ENCODE assay signal across 8 cellular contexts in genomic region chrX:54639018-54639345, GRCh38.
DNase-seq lines count a peak whose midpoint lies in the region; ATAC-seq and TF ChIP-seq lines count a peak whose summit lies in the region.

No MANE protein-coding gene starts in this region.

- H3K36me3 ChIP-seq in CD8-positive, alpha-beta T cell (ENCODE audit: insufficient read depth, low read length), result no peaks in the 10 kb centered on the region
- H3K36me3 ChIP-seq in OCI-LY7 (ENCODE audit: insufficient read depth, low read length) (no peaks in the 10 kb centered on the region), neutrophil (no peaks in the 10 kb centered on the region)
- H3K36me3 ChIP-seq in effector memory CD4-positive, alpha-beta T cell (ENCODE audit: control insufficient read depth, insufficient read depth, low read length), result no peaks in the 10 kb centered on the region

- POLR2A ChIA-PET in CD8-positive, alpha-beta T cell (lab: Charles Lee), result interaction anchor here (0.8 to 1.8 kb wide), 9 partner anchors 9 to 850 kb away, joined by 3 to 13 read pairs (median 6); partner anchors contain the start of genes APEX2, FAM120C, GNL3L and PHF8
- POLR2A ChIA-PET in OCI-LY7 (lab: Charles Lee), result interaction anchor here (0.7 kb wide), 1 partner anchor 594 kb away, joined by 3 read pairs; the partner anchor contains the start of gene PHF8

- CTCF ChIA-PET in CD8-positive, alpha-beta T cell (lab: Charles Lee), result interaction anchor here (0.8 to 1.2 kb wide), 3 partner anchors 145 to 418 kb away, joined by 3 to 4 read pairs (median 3); no protein-coding TSS in a partner anchor
- CTCF ChIA-PET in OCI-LY7 (lab: Charles Lee; ENCODE audit: unreplicated experiment), result interaction anchor here (0.6 kb wide), 1 partner anchor 522 kb away, joined by 3 read pairs; no protein-coding TSS in a partner anchor

- TF ChIP-seq CTCF in CD8-positive, alpha-beta T cell (IDR thresholded peaks at IDR 0.05), result no peak
- no peak for TF ChIP-seq CTCF in OCI-LY7 (conservative IDR thresholded peaks at IDR 0.05; ENCODE audit: low read length)
- TF ChIP-seq CTCF in neutrophil (IDR thresholded peaks at IDR 0.05), result no peak

- H2AFZ ChIP-seq in OCI-LY7 (ENCODE audit: low read length), result peak overlapping the region; percentile 76; the same call in 1 of the 2 replicates

- no peaks in the 10 kb centered on the region for H3K27me3 ChIP-seq in CD8-positive, alpha-beta T cell (ENCODE audit: insufficient read depth, low read length)
- H3K27me3 ChIP-seq in effector memory CD4-positive, alpha-beta T cell (replicated peaks; ENCODE audit: control insufficient read depth, insufficient read depth, low read length, poor library complexity, severe bottlenecking), result no peaks in the 10 kb centered on the region
- H3K27me3 ChIP-seq in neutrophil, result no peaks in the 10 kb centered on the region

- no TSS peak for BruUV-seq in OCI-LY7 (replicated peaks; lab: Mats Ljungman, UMichigan)

- H3K4me1 Mint-ChIP-seq in CD8-positive, alpha-beta T cell (ENCODE audit: low read depth), result peaks cover 9% of the 10 kb centered on the region

- H4K20me1 ChIP-seq in OCI-LY7 (ENCODE audit: insufficient read depth, low read length), result no peaks in the 10 kb centered on the region

- H3K27me3 Mint-ChIP-seq in CD8-positive, alpha-beta T cell (ENCODE audit: low read depth), result no peaks in the 10 kb centered on the region

- no peak for DNase-seq in CD8-positive, alpha-beta T cell
- DNase-seq in OCI-LY7 (ENCODE audit: low spot score), result no peak
- no peak for DNase-seq in effector memory CD4-positive, alpha-beta T cell
- no peak for DNase-seq in NCI-H526 treated with DMSO at 0.1 percent for 48 hours (lab: John Stamatoyannopoulos, UW)
- no peak for DNase-seq in NCI-H510A treated with DMSO at 0.1 percent for 48 hours (lab: John Stamatoyannopoulos, UW)

- intact Hi-C loops in CD8-positive, alpha-beta T cell (cut with DNase I, micrococcal nuclease), result loop anchor here (1.0 to 10.0 kb wide), 14 partner anchors 74 to 1926 kb away; partner anchors contain the start of genes FAM120C (in 2 of the 2), GNL3L (in 2 of the 2), APEX2 (in 1 of the 2) and HSD17B10 (in 1 of the 2)
- intact Hi-C loops in OCI-LY7 (cut with micrococcal nuclease; ENCODE audit: unreplicated experiment), result loop anchor here (1.0 to 2.0 kb wide), 3 partner anchors 110 to 522 kb away; no protein-coding TSS in a partner anchor

- no peak for ATAC-seq in CD8-positive, alpha-beta T cell
- ATAC-seq in GM18511 (IDR thresholded peaks at IDR 0.05; ENCODE audit: unreplicated experiment) (no peak), GM18858 (IDR thresholded peaks at IDR 0.05; ENCODE audit: unreplicated experiment) (no peak)

- no peaks in the 10 kb centered on the region for H3K9me3 ChIP-seq in CD8-positive, alpha-beta T cell (ENCODE audit: low read length)
- H3K9me3 ChIP-seq in OCI-LY7 (ENCODE audit: low read length) (no peaks in the 10 kb centered on the region), neutrophil (no peaks in the 10 kb centered on the region)
- no peaks in the 10 kb centered on the region for H3K9me3 ChIP-seq in effector memory CD4-positive, alpha-beta T cell (ENCODE audit: control insufficient read depth, low read length)

- peaks cover 6% of the 10 kb centered on the region for H3K4me1 ChIP-seq in CD8-positive, alpha-beta T cell (ENCODE audit: insufficient read depth, low read length)
- H3K4me1 ChIP-seq in OCI-LY7 (ENCODE audit: insufficient read depth, low read length, poor library complexity, severe bottlenecking) (peaks cover 28% of the 10 kb centered on the region), neutrophil (ENCODE audit: control insufficient read depth in 1 of 2, insufficient read depth in 1 of 2, low read depth in 1 of 2, low read length in 1 of 2) (peaks cover 0 to 5% of the 10 kb centered on the region in 2 experiments)
- no peaks in the 10 kb centered on the region for H3K4me1 ChIP-seq in effector memory CD4-positive, alpha-beta T cell (ENCODE audit: control insufficient read depth, insufficient read depth, low read length, poor library complexity, severe bottlenecking)

- H3K9me2 ChIP-seq in OCI-LY7 (ENCODE audit: insufficient read depth, low read length), result no peaks in the 10 kb centered on the region

- peak overlapping the region; percentile 97 for H3K4me3 Mint-ChIP-seq in CD8-positive, alpha-beta T cell

- H3K27ac Mint-ChIP-seq in CD8-positive, alpha-beta T cell, result peak overlapping the region; percentile 99

- peaks cover 2% of the 10 kb centered on the region for H3K36me3 Mint-ChIP-seq in CD8-positive, alpha-beta T cell

- no peaks in the 10 kb centered on the region for H3K79me2 ChIP-seq in OCI-LY7 (ENCODE audit: insufficient read depth, low read depth, low read length)

- H3K4me2 ChIP-seq in OCI-LY7 (ENCODE audit: low read length), result peak overlapping the region; percentile 90

- H3K4me3 ChIP-seq in CD8-positive, alpha-beta T cell (ENCODE audit: low read depth, low read length), result peak overlapping the region; percentile 94
- H3K4me3 ChIP-seq in OCI-LY7 (ENCODE audit: low read depth, low read length, poor library complexity, severe bottlenecking) (peak overlapping the region; percentile 68), neutrophil (ENCODE audit: low read depth in 1 of 2, low read length in 1 of 2) (peak overlapping the region; percentile 60 to 72)
- no peak overlapping the region for H3K4me3 ChIP-seq in effector memory CD4-positive, alpha-beta T cell (ENCODE audit: insufficient read depth, low read depth, low read length, poor library complexity, severe bottlenecking)

- peaks cover 10% of the 10 kb centered on the region for H3K9me3 Mint-ChIP-seq in CD8-positive, alpha-beta T cell

- H3K27ac ChIP-seq in CD8-positive, alpha-beta T cell (ENCODE audit: low read depth, low read length), result peak overlapping the region; percentile 99
- peak overlapping the region; percentile 82 for H3K27ac ChIP-seq in OCI-LY7 (ENCODE audit: low read depth, low read length, poor library complexity, severe bottlenecking)
- H3K27ac ChIP-seq in effector memory CD4-positive, alpha-beta T cell (ENCODE audit: insufficient read depth, low read length, poor library complexity, severe bottlenecking), result peak overlapping the region; percentile 94
- H3K27ac ChIP-seq in neutrophil, result peak overlapping the region; percentile 71
